Comparison of ENCODE assay signal across 14 cellular contexts in genomic region chr1:150273310-150273709, GRCh38. TPM values are rescaled to one million over a fixed set of nuclear protein-coding genes. Genes with fewer than 3 reads are reported as not detected.
A peak's percentile ranks its signal among the peaks of the same experiment; 100 is the strongest.
DNase-seq lines count a peak whose midpoint lies in the region; ATAC-seq and TF ChIP-seq lines count a peak whose summit lies in the region.
"Had no signal": no experiment of that assay in that cellular context is flagged by ENCODE, and none has a peak within 500 bp of the region (broad histone marks: within the 10 kb centered on the region; RNA-seq: fewer than 3 reads in every experiment).

No MANE protein-coding gene starts in this region.

- peaks cover 4 to 20% of the 10 kb centered on the region in 2 experiments; a peak in 3 of 4 replicates for H3K79me1 ChIP-seq in IMR-90 (ENCODE audit: low read depth in 1 of 2, low read length in 2 of 2)

- H3K14ac ChIP-seq in IMR-90 (replicated peaks; ENCODE audit: low read depth, low read length): peak overlapping the region; percentile 90

- in situ Hi-C loops in IMR-90 (cut with MboI; ENCODE audit: low sequenced_read_pairs): no loop called here

- peak overlapping the region; percentile 46 to 90; a peak in 3 of 4 replicates for H4K8ac ChIP-seq in IMR-90 (ENCODE audit: low read depth in 2 of 2, low read length in 2 of 2)

- dilution Hi-C loops in IMR-90 (cut with HindIII; ENCODE audit: low sequenced_read_pairs, unreplicated experiment): no loop called here

- H2BK120ac ChIP-seq in IMR-90 (ENCODE audit: low read depth, low read length): peak overlapping the region; percentile 56

- CTCF ChIA-PET in IMR-90 (lab: Yijun Ruan, JAX): interaction anchor here (0.7 to 3.1 kb wide), 2 partner anchors 8 to 18 kb away, joined by 4 to 18 read pairs; no protein-coding TSS in a partner anchor

- DNase-seq in IMR-90 (peak; percentile 61), caudate nucleus (lab: John Stamatoyannopoulos, UW) (no peak), kidney tubule cell (ENCODE audit: low spot score) (peak; percentile 14), thoracic aorta (ENCODE audit: low spot score) (no peak), NAMALWA (ENCODE audit: low spot score) (no peak), activated gamma-delta T cell (lab: John Stamatoyannopoulos, UW) (no peak)
- DNase-seq: central memory CD4-positive, alpha-beta T cell; MG63; ovary; T-helper 2 cell had no signal

- H3K23ac ChIP-seq in IMR-90 (ENCODE audit: low read depth, low read length): peak overlapping the region; percentile 80

- POLR2A ChIA-PET in IMR-90 (lab: Charles Lee; ENCODE audit: unreplicated experiment): interaction anchor here (0.8 to 1.8 kb wide), 2 partner anchors 9 to 17 kb away, joined by 5 to 6 read pairs; partner anchors contain the start of gene CIART

- peak overlapping the region; percentile 42; the same call in 1 of the 2 replicates for H3K18ac ChIP-seq in IMR-90 (ENCODE audit: low read depth, low read length)

- ATAC-seq in IMR-90 (ENCODE audit: low read depth): no peak
- ATAC-seq in thoracic aorta (ENCODE audit: insufficient number of reproducible peaks, low FRiP score, low read depth): peak; percentile 31
- no peak for ATAC-seq in HG02588 (IDR thresholded peaks at IDR 0.05; ENCODE audit: unreplicated experiment)
- no peak for ATAC-seq in HG02623 (IDR thresholded peaks at IDR 0.05; ENCODE audit: unreplicated experiment)
- ATAC-seq: HCT116 had no signal

- peak overlapping the region; percentile 47 for H4K5ac ChIP-seq in IMR-90 (ENCODE audit: low read depth, low read length)

- peak overlapping the region; percentile 67 for H3K9ac ChIP-seq in IMR-90 (ENCODE audit: low read depth, low read length)

- peak overlapping the region; percentile 86 for H3K4ac ChIP-seq in IMR-90 (ENCODE audit: low read depth, low read length)

- peak overlapping the region; percentile 46; the same call in 1 of the 3 replicates for H2BK15ac ChIP-seq in IMR-90 (ENCODE audit: low read depth, low read length)

- H3K4me1 ChIP-seq in IMR-90 (ENCODE audit: control insufficient read depth, insufficient read depth, low read length) (peaks cover 4% of the 10 kb centered on the region; the same call in 1 of the 2 replicates), thoracic aorta (ENCODE audit: control insufficient read depth in 1 of 2, low read depth in 2 of 2) (peaks cover 17 to 30% of the 10 kb centered on the region in 2 donors)

- H2BK20ac ChIP-seq in IMR-90 (ENCODE audit: low read depth, low read length): peak overlapping the region; percentile 54; the same call in 1 of the 2 replicates

- peak overlapping the region; percentile 90 for H3K4me2 ChIP-seq in IMR-90 (ENCODE audit: low read depth, low read length)

- peak overlapping the region; percentile 45 for H3K4me3 ChIP-seq in IMR-90 (ENCODE audit: insufficient read depth, low read depth, low read length)
- peak overlapping the region; percentile 65 for H3K4me3 ChIP-seq in thoracic aorta
- H3K4me3 ChIP-seq: MG63, ovary had no signal

- WGBS in IMR-90 (ENCODE audit: extremely low coverage in 2 of 2, insufficient read length in 1 of 2), 2 experiments: no CpG with 5 or more reads among the region's 1 CpG

- TF ChIP-seq POLR2A in IMR-90 (IDR thresholded peaks at IDR 0.05; ENCODE audit: low read depth, low read length): no peak

- no peak for TF ChIP-seq RAD21 in IMR-90 (IDR thresholded peaks at IDR 0.05; ENCODE audit: low read length)

- H2AFZ ChIP-seq in IMR-90 (replicated peaks; ENCODE audit: low read length, poor library complexity): peak overlapping the region; percentile 82

- H3K27ac ChIP-seq in IMR-90 (ENCODE audit: insufficient read depth, low read length) (peak overlapping the region; percentile 52), caudate nucleus (ENCODE audit: low read depth, low read length) (peak overlapping the region; percentile 63), thoracic aorta (peak overlapping the region; percentile 70 to 76)
- H3K27ac ChIP-seq: ovary had no signal

- no peak for TF ChIP-seq CTCF in IMR-90 (conservative IDR thresholded peaks at IDR 0.05; ENCODE audit: low read depth, low read length)
- TF ChIP-seq CTCF in thoracic aorta (IDR thresholded peaks at IDR 0.05): no peak

- no peaks in the 10 kb centered on the region for H3K27me3 ChIP-seq in IMR-90 (ENCODE audit: control insufficient read depth, insufficient read depth, low read length)
- H3K27me3 ChIP-seq in thoracic aorta (replicated peaks; ENCODE audit: insufficient read depth): no peaks in the 10 kb centered on the region
- H3K27me3 ChIP-seq: MG63, ovary had no signal

- H3K36me3 ChIP-seq in IMR-90 (ENCODE audit: control insufficient read depth, insufficient read depth, low read length) (no peaks in the 10 kb centered on the region), thoracic aorta (no peaks in the 10 kb centered on the region)
- H3K36me3 ChIP-seq: ovary had no signal

- H3K9me3 ChIP-seq in IMR-90 (ENCODE audit: control insufficient read depth, insufficient read depth, low read length) (no peaks in the 10 kb centered on the region), thoracic aorta (no peaks in the 10 kb centered on the region)
- H3K9me3 ChIP-seq: MG63, ovary had no signal

- H4K91ac ChIP-seq in IMR-90 (ENCODE audit: insufficient read depth, low read depth, low read length): peak overlapping the region; percentile 59; the same call in 1 of the 2 replicates

- BruUV-seq in IMR-90 (replicated peaks; lab: Mats Ljungman, UMichigan): no TSS peak

- no peaks in the 10 kb centered on the region for H4K20me1 ChIP-seq in IMR-90 (ENCODE audit: insufficient read depth, low read length)

- peak overlapping the region; percentile 82 for H2BK5ac ChIP-seq in IMR-90 (ENCODE audit: low read depth, low read length, poor library complexity, severe bottlenecking)

- peak overlapping the region; percentile 63; the same call in 1 of the 2 replicates for H3K56ac ChIP-seq in IMR-90 (ENCODE audit: extremely low read depth, insufficient read depth, low read length)

- peak overlapping the region; percentile 75 for H2AK9ac ChIP-seq in IMR-90 (replicated peaks; ENCODE audit: low read depth, low read length, poor library complexity)

- intact Hi-C loops in IMR-90 (cut with micrococcal nuclease): no loop called here

- H2AK5ac ChIP-seq in IMR-90 (ENCODE audit: low read depth, low read length): peak overlapping the region; percentile 69; the same call in 1 of the 2 replicates

- peaks cover 3% of the 10 kb centered on the region; the same call in 1 of the 2 replicates for H3K9me1 ChIP-seq in IMR-90 (ENCODE audit: insufficient read depth, low read length)

TF ChIP-seq in IMR-90, 13 proteins besides CTCF, POLR2A, EP300 and RAD21 (continues in another document):
- TF ChIP-seq SMC3 (IDR thresholded peaks at IDR 0.05; ENCODE audit: low read depth, low read length) (no peak), ELK1 (IDR thresholded peaks at IDR 0.05; ENCODE audit: borderline replicate concordance, low read depth, low read length) (no peak), RFX5 (IDR thresholded peaks at IDR 0.05; ENCODE audit: low read depth, low read length) (no peak), NFE2L2 (IDR thresholded peaks at IDR 0.05; ENCODE audit: low read depth, low read length) (no peak), BHLHE40 (IDR thresholded peaks at IDR 0.05; ENCODE audit: low read depth, low read length) (no peak), CEBPB (IDR thresholded peaks at IDR 0.05; ENCODE audit: low read depth, low read length) (no peak), USF2 (IDR thresholded peaks at IDR 0.05; ENCODE audit: low read depth, low read length) (no peak), FOS (IDR thresholded peaks at IDR 0.05; ENCODE audit: low read depth, low read length) (no peak), CHD1 (IDR thresholded peaks at IDR 0.05; ENCODE audit: low read depth, low read length) (no peak)

RNA-seq across cellular contexts. Expression of gene C1orf54, which starts 0.7 kb away (rescaled TPM):
- 30.3 and 33.5 TPM in 2 replicates for total RNA-seq in IMR-90 (2012; rRNA removed)
- polyA plus RNA-seq in IMR-90 (2012; rRNA removed): 39.6 and 44.2 TPM in 2 replicates
- 19.7 and 26.8 TPM in 2 replicates for polyA plus RNA-seq in IMR-90 (2012; cell fraction: cytosol; rRNA removed)
- polyA plus RNA-seq in IMR-90 (2012; cell fraction: nucleus; rRNA removed; ENCODE audit: low replicate concordance): 2.4 and 30.1 TPM in 2 replicates
- total RNA-seq in thoracic aorta: 10 to 100 TPM in 1 of 2 donors, 1 to 10 TPM in 1; 6.8 to 27.9 TPM

RNA-seq across cellular contexts. Expression of gene APH1A, which starts 4.5 kb away (rescaled TPM):
- total RNA-seq in IMR-90 (2012; rRNA removed): 61.9 and 62.0 TPM in 2 replicates
- 92.1 and 94.2 TPM in 2 replicates for polyA plus RNA-seq in IMR-90 (2012; rRNA removed)
- 83.6 and 113 TPM in 2 replicates for polyA plus RNA-seq in IMR-90 (2012; cell fraction: cytosol; rRNA removed)
- 78.3 and 108 TPM in 2 replicates for polyA plus RNA-seq in IMR-90 (2012; cell fraction: nucleus; rRNA removed; ENCODE audit: low replicate concordance)
- 10 to 100 TPM; 77.5 to 84.5 TPM for total RNA-seq in thoracic aorta

RNA-seq across cellular contexts. Expression of gene CIART, which starts 9.0 kb away (rescaled TPM):
- total RNA-seq in IMR-90 (2012; rRNA removed): 13.9 and 18.1 TPM in 2 replicates
- 15.5 and 16.5 TPM in 2 replicates for polyA plus RNA-seq in IMR-90 (2012; rRNA removed)
- polyA plus RNA-seq in IMR-90 (2012; cell fraction: cytosol; rRNA removed): 6.7 and 7.0 TPM in 2 replicates
- 16.7 and 41.5 TPM in 2 replicates for polyA plus RNA-seq in IMR-90 (2012; cell fraction: nucleus; rRNA removed; ENCODE audit: low replicate concordance)
- total RNA-seq in thoracic aorta: 1 to 10 TPM; 5.2 to 9.7 TPM
- total RNA-seq: Daoy had no signal

RNA-seq across cellular contexts. Expression of gene CA14, which starts 15.7 kb away (rescaled TPM):
- total RNA-seq in IMR-90 (2012; rRNA removed): not detected in 2 replicates
- polyA plus RNA-seq in IMR-90 (2012; rRNA removed): not detected in 2 replicates
- 0.02 TPM in 1 of 2 replicates, not detected in the other for polyA plus RNA-seq in IMR-90 (2012; cell fraction: cytosol; rRNA removed)
- 0.04 and 0.10 TPM in 2 replicates for polyA plus RNA-seq in IMR-90 (2012; cell fraction: nucleus; rRNA removed; ENCODE audit: low replicate concordance)
- not detected for total RNA-seq in thoracic aorta
- total RNA-seq: Daoy had no signal

RNA-seq across cellular contexts. Expression of gene MRPS21, which starts 20.4 kb away (rescaled TPM):
- total RNA-seq in IMR-90 (2012; rRNA removed) (45.5 and 52.3 TPM in 2 replicates), thoracic aorta (10 to 100 TPM; 30.1 to 39.5 TPM)
- polyA plus RNA-seq in IMR-90 (2012; rRNA removed): 74.6 and 76.6 TPM in 2 replicates
- 19.4 and 26.4 TPM in 2 replicates for polyA plus RNA-seq in IMR-90 (2012; cell fraction: cytosol; rRNA removed)
- 22.7 and 143 TPM in 2 replicates for polyA plus RNA-seq in IMR-90 (2012; cell fraction: nucleus; rRNA removed; ENCODE audit: low replicate concordance)

Comparison
In these comparisons a context has a peak if more than half of its experiments do, and no peak if none do; other contexts are left out.
1. DNase-seq: peak in IMR-90 (single experiment) and kidney tubule cell (single experiment); none in caudate nucleus (0 of 61), thoracic aorta (single experiment), NAMALWA (single experiment) and activated gamma-delta T cell (single experiment).
2. Peak in every context shown above with its lines, with median percentiles within 50 percentile points of each other: H3K27ac ChIP-seq.